2 cellular contexts compared by ENCODE assay signal in the genomic region with DNA sequence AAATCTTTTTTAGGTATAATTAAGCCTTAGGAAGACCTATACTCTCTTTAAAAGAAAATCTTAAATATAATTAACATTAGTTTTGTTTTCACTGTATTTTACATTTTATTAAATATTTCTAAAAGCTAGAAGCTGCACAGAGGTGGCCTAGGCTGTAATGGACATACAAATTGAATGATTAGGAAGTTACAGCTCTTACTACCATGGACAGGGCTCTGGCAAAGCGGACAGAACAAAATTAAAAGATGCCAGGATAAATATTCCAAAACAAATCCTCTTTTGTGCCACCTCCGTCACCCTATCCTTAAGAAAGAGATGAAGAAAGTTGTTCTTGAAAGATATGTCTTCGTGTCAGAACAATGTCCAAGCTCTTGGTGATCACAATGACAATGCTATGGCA.
TF ChIP-seq lines count a peak whose summit lies in the region.

No MANE protein-coding gene starts in this region.

TF ChIP-seq in liver, 16 proteins besides CTCF, POLR2A, EP300 and RAD21 (continued from another document):
- TF ChIP-seq, protein P1, sequence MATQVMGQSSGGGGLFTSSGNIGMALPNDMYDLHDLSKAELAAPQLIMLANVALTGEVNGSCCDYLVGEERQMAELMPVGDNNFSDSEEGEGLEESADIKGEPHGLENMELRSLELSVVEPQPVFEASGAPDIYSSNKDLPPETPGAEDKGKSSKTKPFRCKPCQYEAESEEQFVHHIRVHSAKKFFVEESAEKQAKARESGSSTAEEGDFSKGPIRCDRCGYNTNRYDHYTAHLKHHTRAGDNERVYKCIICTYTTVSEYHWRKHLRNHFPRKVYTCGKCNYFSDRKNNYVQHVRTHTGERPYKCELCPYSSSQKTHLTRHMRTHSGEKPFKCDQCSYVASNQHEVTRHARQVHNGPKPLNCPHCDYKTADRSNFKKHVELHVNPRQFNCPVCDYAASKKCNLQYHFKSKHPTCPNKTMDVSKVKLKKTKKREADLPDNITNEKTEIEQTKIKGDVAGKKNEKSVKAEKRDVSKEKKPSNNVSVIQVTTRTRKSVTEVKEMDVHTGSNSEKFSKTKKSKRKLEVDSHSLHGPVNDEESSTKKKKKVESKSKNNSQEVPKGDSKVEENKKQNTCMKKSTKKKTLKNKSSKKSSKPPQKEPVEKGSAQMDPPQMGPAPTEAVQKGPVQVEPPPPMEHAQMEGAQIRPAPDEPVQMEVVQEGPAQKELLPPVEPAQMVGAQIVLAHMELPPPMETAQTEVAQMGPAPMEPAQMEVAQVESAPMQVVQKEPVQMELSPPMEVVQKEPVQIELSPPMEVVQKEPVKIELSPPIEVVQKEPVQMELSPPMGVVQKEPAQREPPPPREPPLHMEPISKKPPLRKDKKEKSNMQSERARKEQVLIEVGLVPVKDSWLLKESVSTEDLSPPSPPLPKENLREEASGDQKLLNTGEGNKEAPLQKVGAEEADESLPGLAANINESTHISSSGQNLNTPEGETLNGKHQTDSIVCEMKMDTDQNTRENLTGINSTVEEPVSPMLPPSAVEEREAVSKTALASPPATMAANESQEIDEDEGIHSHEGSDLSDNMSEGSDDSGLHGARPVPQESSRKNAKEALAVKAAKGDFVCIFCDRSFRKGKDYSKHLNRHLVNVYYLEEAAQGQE (IDR thresholded peaks at IDR 0.05) = peak; percentile 92
- TF ChIP-seq, protein P2, sequence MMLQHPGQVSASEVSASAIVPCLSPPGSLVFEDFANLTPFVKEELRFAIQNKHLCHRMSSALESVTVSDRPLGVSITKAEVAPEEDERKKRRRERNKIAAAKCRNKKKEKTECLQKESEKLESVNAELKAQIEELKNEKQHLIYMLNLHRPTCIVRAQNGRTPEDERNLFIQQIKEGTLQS (IDR thresholded peaks at IDR 0.05) = no peak
- TF ChIP-seq RXRA (IDR thresholded peaks at IDR 0.05) = no peak

TF ChIP-seq in HCT116, 20 proteins besides CTCF, POLR2A, EP300 and RAD21:
- TF ChIP-seq, protein P1 (IDR thresholded peaks at IDR 0.05; ENCODE audit: low read depth) = peak; percentile 18
- no peak for TF ChIP-seq ZNF274 (IDR thresholded peaks at IDR 0.05; ENCODE audit: low read depth, low read length)
